ENCODE assay signal across 14 cellular contexts in genomic region chr11:16905375-16905774, GRCh38.
DNase-seq lines count a peak whose midpoint lies in the region; ATAC-seq and TF ChIP-seq lines count a peak whose summit lies in the region.
"Had no signal": no experiment of that assay in that cellular context is flagged by ENCODE, and none has a peak within 500 bp of the region (broad histone marks: within the 10 kb centered on the region; RNA-seq: fewer than 3 reads in every experiment).

No MANE protein-coding gene starts in this region.

- no peaks in the 10 kb centered on the region for H3K27me3 Mint-ChIP-seq in activated T-cell treated with anti-CD3 and anti-CD28 coated beads, Interleukin-2, amount 50 U/mL, for 72 hours (ENCODE audit: low read depth)
- no peaks in the 10 kb centered on the region for H3K27me3 Mint-ChIP-seq in activated T-cell treated with anti-CD3 and anti-CD28 coated beads, Interleukin-2, amount 50 U/mL, for 4 hours (ENCODE audit: low read depth)
- H3K27me3 Mint-ChIP-seq in activated T-helper 17 cell treated with anti-CD3 and anti-CD28 coated beads, Interleukin-2, amount 50 U/mL, for 72 hours: no peaks in the 10 kb centered on the region

- peaks cover 7 to 9% of the 10 kb centered on the region in 2 donors for H3K9me3 Mint-ChIP-seq in activated T-cell treated with anti-CD3 and anti-CD28 coated beads, Interleukin-2, amount 50 U/mL, for 72 hours
- peaks cover 3% of the 10 kb centered on the region for H3K9me3 Mint-ChIP-seq in activated T-cell treated with anti-CD3 and anti-CD28 coated beads, Interleukin-2, amount 50 U/mL, for 4 hours
- H3K9me3 Mint-ChIP-seq in activated T-helper 17 cell treated with anti-CD3 and anti-CD28 coated beads, Interleukin-2, amount 50 U/mL, for 72 hours: peaks cover 4% of the 10 kb centered on the region

- intact Hi-C loops in left ventricle myocardium superior (cut with micrococcal nuclease) (no loop called here), stomach (cut with DNase I; ENCODE audit: low total_unique reads) (no loop called here), ovary (cut with DNase I) (no loop called here)

- H3K27ac ChIP-seq in stomach (peak overlapping the region; percentile 8 to 57 (median 45)), Peyer's patch (peak overlapping the region in 1 of 4 donors; percentile 17), ovary (no peak overlapping the region)
- H3K27ac ChIP-seq: GM23248, RWPE1 had no signal

- H3K4me1 ChIP-seq in stomach (peaks cover 9 to 48% (median 26%) of the 10 kb centered on the region in 4 donors), Peyer's patch (peaks cover 0 to 43% (median 16%) of the 10 kb centered on the region in 4 donors), ovary (ENCODE audit: insufficient read depth) (peaks cover 3% of the 10 kb centered on the region)

- H3K4me3 ChIP-seq in stomach: no peak overlapping the region
- H3K4me3 ChIP-seq in Peyer's patch: no peak overlapping the region
- H3K4me3 ChIP-seq in ovary: no peak overlapping the region
- H3K4me3 ChIP-seq: GM23248 had no signal

- H3K36me3 ChIP-seq in stomach (no peaks in the 10 kb centered on the region), Peyer's patch (no peaks in the 10 kb centered on the region), ovary (no peaks in the 10 kb centered on the region)

- ATAC-seq in activated T-cell treated with anti-CD3 and anti-CD28 coated beads, Interleukin-2, amount 50 U/mL, for 72 hours (replicated peaks in 1 of 2): no peak
- ATAC-seq in activated T-cell treated with anti-CD3 and anti-CD28 coated beads, Interleukin-2, amount 50 U/mL, for 4 hours: no peak
- no peak for ATAC-seq in activated T-helper 17 cell treated with anti-CD3 and anti-CD28 coated beads, Interleukin-2, amount 50 U/mL, for 72 hours (replicated peaks)
- ATAC-seq in left ventricle myocardium superior: peak; percentile 31
- ATAC-seq in HG03108 (IDR thresholded peaks at IDR 0.05; ENCODE audit: unreplicated experiment): no peak

- no peak for TF ChIP-seq EP300 in stomach (IDR thresholded peaks at IDR 0.05)
- TF ChIP-seq EP300 in ovary (IDR thresholded peaks at IDR 0.05): no peak

- TF ChIP-seq CTCF in stomach (IDR thresholded peaks at IDR 0.05): no peak
- no peak for TF ChIP-seq CTCF in Peyer's patch (IDR thresholded peaks at IDR 0.05)
- no peak for TF ChIP-seq CTCF in ovary (IDR thresholded peaks at IDR 0.05)

- peaks cover 7 to 11% of the 10 kb centered on the region in 2 donors for H3K36me3 Mint-ChIP-seq in activated T-cell treated with anti-CD3 and anti-CD28 coated beads, Interleukin-2, amount 50 U/mL, for 72 hours (ENCODE audit: insufficient read depth in 2 of 2)
- H3K36me3 Mint-ChIP-seq in activated T-cell treated with anti-CD3 and anti-CD28 coated beads, Interleukin-2, amount 50 U/mL, for 4 hours (ENCODE audit: insufficient read depth): peaks cover 4% of the 10 kb centered on the region
- H3K36me3 Mint-ChIP-seq in activated T-helper 17 cell treated with anti-CD3 and anti-CD28 coated beads, Interleukin-2, amount 50 U/mL, for 72 hours (ENCODE audit: low read depth): peaks cover 16% of the 10 kb centered on the region

- H3K4me1 Mint-ChIP-seq in activated T-cell treated with anti-CD3 and anti-CD28 coated beads, Interleukin-2, amount 50 U/mL, for 72 hours (ENCODE audit: low read depth): peaks cover 44% of the 10 kb centered on the region
- H3K4me1 Mint-ChIP-seq in activated T-cell treated with anti-CD3 and anti-CD28 coated beads, Interleukin-2, amount 50 U/mL, for 4 hours (ENCODE audit: low read depth): peaks cover 30% of the 10 kb centered on the region
- H3K4me1 Mint-ChIP-seq in activated T-helper 17 cell treated with anti-CD3 and anti-CD28 coated beads, Interleukin-2, amount 50 U/mL, for 72 hours: peaks cover 30% of the 10 kb centered on the region

- no peak for DNase-seq in activated T-cell treated with anti-CD3 and anti-CD28 coated beads, Interleukin-2, amount 50 U/mL, for 72 hours
- no peak for DNase-seq in activated T-cell treated with anti-CD3 and anti-CD28 coated beads, Interleukin-2, amount 50 U/mL, for 4 hours
- DNase-seq in left ventricle myocardium superior (no peak), stomach (no peak), Peyer's patch (no peak), ovary (no peak)
- DNase-seq: Caco-2, GM23248, NCI-H1436 treated with DMSO at 0.1 percent for 48 hours, NCI-H2081 treated with DMSO at 0.1 percent for 48 hours, NCI-H345 had no signal

- TF ChIP-seq POLR2A in stomach (IDR thresholded peaks at IDR 0.05) (no peak), Peyer's patch (IDR thresholded peaks at IDR 0.05) (no peak), ovary (IDR thresholded peaks at IDR 0.05) (no peak)

- peak overlapping the region; percentile 77 for H3K27ac Mint-ChIP-seq in activated T-cell treated with anti-CD3 and anti-CD28 coated beads, Interleukin-2, amount 50 U/mL, for 72 hours
- H3K27ac Mint-ChIP-seq in activated T-helper 17 cell treated with anti-CD3 and anti-CD28 coated beads, Interleukin-2, amount 50 U/mL, for 72 hours: peak overlapping the region; percentile 70

- H3K4me3 Mint-ChIP-seq in activated T-cell treated with anti-CD3 and anti-CD28 coated beads, Interleukin-2, amount 50 U/mL, for 72 hours: no peak overlapping the region
- no peak overlapping the region for H3K4me3 Mint-ChIP-seq in activated T-cell treated with anti-CD3 and anti-CD28 coated beads, Interleukin-2, amount 50 U/mL, for 4 hours
- no peak overlapping the region for H3K4me3 Mint-ChIP-seq in activated T-helper 17 cell treated with anti-CD3 and anti-CD28 coated beads, Interleukin-2, amount 50 U/mL, for 72 hours

- H3K9me3 ChIP-seq in stomach (no peaks in the 10 kb centered on the region), Peyer's patch (no peaks in the 10 kb centered on the region), ovary (no peaks in the 10 kb centered on the region)
- H3K9me3 ChIP-seq: Caco-2 had no signal

- WGBS in stomach, 5 donors: 73 to 91% (median 86%) methylated on average over 1 of the region's 1 CpG
- WGBS in ovary, 3 donors: 82 to 96% (median 93%) methylated on average over 1 of the region's 1 CpG

- H3K27me3 ChIP-seq in stomach: no peaks in the 10 kb centered on the region
- H3K27me3 ChIP-seq in Peyer's patch: no peaks in the 10 kb centered on the region
- H3K27me3 ChIP-seq in ovary: no peaks in the 10 kb centered on the region

Comparison
In these comparisons a context has a peak if more than half of its experiments do, and no peak if none do; other contexts are left out.
1. H3K27ac ChIP-seq: peak in stomach (5 of 5); none in ovary (0 of 2).